ENCODE assay signal across 8 cellular contexts in genomic region chr19:32676186-32676894, GRCh38. TPM values are rescaled to one million over a fixed set of nuclear protein-coding genes. Genes with fewer than 3 reads are reported as not detected.
DNase-seq lines count a peak whose midpoint lies in the region; ATAC-seq and TF ChIP-seq lines count a peak whose summit lies in the region.

No MANE protein-coding gene starts in this region.

- H3K36me3 ChIP-seq in NT2/D1 (ENCODE audit: insufficient read depth, insufficient read length, low read length): peaks cover 8% of the 10 kb centered on the region
- H3K36me3 ChIP-seq in vagina: no peaks in the 10 kb centered on the region

- no peaks in the 10 kb centered on the region for H3K36me3 Mint-ChIP-seq in memory B cell

- ATAC-seq in memory B cell (ENCODE audit: low read depth): no peak

- peaks cover 4% of the 10 kb centered on the region for H3K27me3 Mint-ChIP-seq in memory B cell

- intact Hi-C loops in vagina (cut with DNase I): no loop called here

- peak; percentile 63 for DNase-seq in DMS 273 (lab: John Stamatoyannopoulos, UW; ENCODE audit: unreplicated experiment)
- DNase-seq in DMS 273 treated with DMSO at 0.1 percent for 48 hours (lab: John Stamatoyannopoulos, UW): no peak
- DNase-seq in NT2/D1 (ENCODE audit: low read depth, low spot score): no peak
- no peak for DNase-seq in choroid plexus epithelial cell (ENCODE audit: low read depth)
- DNase-seq in memory B cell (ENCODE audit: low spot score in 2 of 2): peak in 1 of 2 donors; percentile 33
- DNase-seq in vagina (ENCODE audit: extremely low spot score in 2 of 2): no peak
- no peak for DNase-seq in cerebellar nuclear complex (lab: John Stamatoyannopoulos, UW)
- no peak for DNase-seq in AG20443 (ENCODE audit: low spot score)

- H3K9me3 ChIP-seq in NT2/D1 (ENCODE audit: insufficient read depth, low read length): no peaks in the 10 kb centered on the region
- H3K9me3 ChIP-seq in vagina: no peaks in the 10 kb centered on the region

- H3K9me3 Mint-ChIP-seq in memory B cell: no peaks in the 10 kb centered on the region

- TF ChIP-seq CTCF in choroid plexus epithelial cell (conservative IDR thresholded peaks at IDR 0.05; ENCODE audit: low read depth, low read length): no peak
- no peak for TF ChIP-seq CTCF in vagina (IDR thresholded peaks at IDR 0.05)

- H3K4me3 ChIP-seq in NT2/D1 (ENCODE audit: insufficient read length, low read depth): peak overlapping the region; percentile 50
- peak overlapping the region; percentile 79 for H3K4me3 ChIP-seq in choroid plexus epithelial cell (ENCODE audit: low read depth, low read length)
- peak overlapping the region; percentile 85 to 98 for H3K4me3 ChIP-seq in vagina

- H3K4me1 ChIP-seq in NT2/D1 (ENCODE audit: insufficient read depth, insufficient read length) (peaks cover 5% of the 10 kb centered on the region), vagina (peaks cover 38% of the 10 kb centered on the region)

- peaks cover 18% of the 10 kb centered on the region for H3K4me1 Mint-ChIP-seq in memory B cell

- H3K9ac ChIP-seq in NT2/D1 (ENCODE audit: insufficient read length, low read depth): peak overlapping the region; percentile 64

- peak overlapping the region; percentile 94 for H3K4me3 Mint-ChIP-seq in memory B cell

- H3K27ac Mint-ChIP-seq in memory B cell: peak overlapping the region; percentile 75

- H3K27me3 ChIP-seq in NT2/D1 (ENCODE audit: insufficient read depth, insufficient read length) (peaks cover 35% of the 10 kb centered on the region), vagina (no peaks in the 10 kb centered on the region)

- peak overlapping the region; percentile 68 for H3K27ac ChIP-seq in vagina

- TF ChIP-seq POLR2A in vagina (IDR thresholded peaks at IDR 0.05): no peak

RNA-seq across cellular contexts. Expression of gene RGS9BP, which starts 0.7 kb away (rescaled TPM):
- total RNA-seq in vagina: 0.49 TPM

RNA-seq across cellular contexts. Expression of gene ANKRD27, which starts 1.4 kb away (rescaled TPM):
- 32.4 TPM for total RNA-seq in vagina

RNA-seq across cellular contexts. Expression of gene NUDT19, which starts 15.3 kb away (rescaled TPM):
- 12.5 TPM for total RNA-seq in vagina

RNA-seq across cellular contexts. Expression of gene TDRD12, which starts 43.2 kb away (rescaled TPM):
- total RNA-seq in vagina: 0.74 TPM
